ENCODE assay signal across 9 cellular contexts in the genomic region with DNA sequence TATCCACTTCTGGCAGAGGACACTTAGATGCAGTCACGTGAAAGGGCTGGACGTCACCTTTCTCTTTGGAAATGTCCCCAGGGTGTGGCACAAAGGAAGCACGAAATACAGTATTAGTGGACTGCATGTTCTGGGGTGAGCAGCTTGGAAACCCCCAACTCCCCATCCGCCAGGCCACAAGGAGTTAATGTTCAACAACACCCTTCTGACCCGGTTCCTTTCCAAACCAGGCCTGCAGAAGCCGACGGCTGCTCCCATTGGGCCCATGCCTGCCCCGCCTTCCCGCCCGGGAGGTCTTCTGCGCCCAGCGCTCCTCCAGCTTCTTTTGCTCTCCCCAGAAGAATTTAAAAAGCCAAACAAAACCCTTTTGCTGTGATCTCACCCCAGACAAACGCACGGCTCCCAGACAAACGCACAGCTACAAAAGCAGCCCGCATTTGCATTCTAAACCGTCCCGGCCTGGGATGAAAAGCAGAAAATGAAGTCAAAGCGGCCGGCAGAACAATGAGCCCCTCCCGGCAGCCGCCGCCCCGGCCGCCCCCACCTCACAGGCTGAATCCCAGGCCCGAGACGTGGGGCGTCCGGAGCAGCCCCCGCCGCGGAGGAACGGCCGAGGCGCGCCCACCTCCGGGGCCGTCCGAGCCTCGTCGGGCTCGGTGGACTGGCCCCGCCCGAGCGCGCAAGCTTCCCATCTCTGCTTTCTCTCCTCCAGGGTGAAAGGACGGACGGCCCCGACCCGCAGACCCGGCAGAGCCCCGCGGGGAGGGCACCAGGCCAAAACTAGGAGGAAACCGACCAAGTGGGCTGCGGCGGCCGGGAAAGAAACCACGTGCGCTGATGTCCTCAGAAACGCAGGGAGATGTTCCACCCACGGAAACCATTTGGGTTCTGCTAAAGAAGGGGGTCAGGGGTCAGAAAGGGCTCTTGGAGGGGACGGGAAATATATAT.
DNase-seq lines count a peak whose midpoint lies in the region; TF ChIP-seq lines count a peak whose summit lies in the region.
"Had no signal": no experiment of that assay in that cellular context is flagged by ENCODE, and none has a peak within 500 bp of the region (broad histone marks: within the 10 kb centered on the region; RNA-seq: fewer than 3 reads in every experiment).

No MANE protein-coding gene starts in this region.

- no peaks in the 10 kb centered on the region for H3K79me2 ChIP-seq in parathyroid adenoma

- H3K27me3 ChIP-seq in adipocyte (replicated peaks; ENCODE audit: control insufficient read depth, insufficient read depth, low read length), result no peaks in the 10 kb centered on the region
- H3K27me3 ChIP-seq in left ventricle myocardium inferior (ENCODE audit: low read depth), result no peaks in the 10 kb centered on the region
- no peaks in the 10 kb centered on the region for H3K27me3 ChIP-seq in parathyroid adenoma (ENCODE audit: control insufficient read depth, insufficient read depth, low read length)
- H3K27me3 ChIP-seq in CD8-positive, alpha-beta memory T cell (ENCODE audit: insufficient read depth, low read length, poor library complexity, severe bottlenecking), result peaks cover 4% of the 10 kb centered on the region

- intact Hi-C loops in left ventricle myocardium inferior (cut with micrococcal nuclease), result no loop called here

- TF ChIP-seq CTCF in GM10248 (IDR thresholded peaks at IDR 0.05; ENCODE audit: control extremely low read depth, extremely low read depth, low read depth, missing control alignments) (no peak), left ventricle myocardium inferior (IDR thresholded peaks at IDR 0.05; ENCODE audit: borderline replicate concordance) (no peak), parathyroid adenoma (IDR thresholded peaks at IDR 0.05) (no peak)

- no peak overlapping the region for H3K27ac Mint-ChIP-seq in CD8-positive, alpha-beta memory T cell

- peak; percentile 26 for DNase-seq in GM10248 (ENCODE audit: extremely low spot score)
- DNase-seq in adipocyte (ENCODE audit: low read depth), result peak; percentile 71
- DNase-seq in left ventricle myocardium inferior, result peak; percentile 80
- DNase-seq in DMS153 treated with DMSO at 0.1 percent for 48 hours (lab: John Stamatoyannopoulos, UW; ENCODE audit: unreplicated experiment), result no peak
- no peak for DNase-seq in CD8-positive, alpha-beta memory T cell
- DNase-seq in NCI-H2171 (lab: John Stamatoyannopoulos, UW), result no peak
- DNase-seq in stimulated activated CD4-positive, alpha-beta T cell treated with anti-CD3 and anti-CD28 coated beads, Interleukin-12 subunit alpha, Interleukin-12 subunit beta, amount 100 ng/mL, for 4 hours, result no peak

- H3K4me1 Mint-ChIP-seq in CD8-positive, alpha-beta memory T cell, result no peaks in the 10 kb centered on the region

- H3K9ac ChIP-seq in adipocyte (ENCODE audit: low read length) (peak overlapping the region; percentile 89), parathyroid adenoma (peak overlapping the region; percentile 19)

- H3K4me3 ChIP-seq in adipocyte (ENCODE audit: low read length) (peak overlapping the region; percentile 82), left ventricle myocardium inferior (peak overlapping the region; percentile 78), parathyroid adenoma (ENCODE audit: low read depth, low read length) (peak overlapping the region; percentile 79)
- H3K4me3 ChIP-seq in CD8-positive, alpha-beta memory T cell (ENCODE audit: low read length), result no peak overlapping the region

- H3K36me3 ChIP-seq in adipocyte (ENCODE audit: control insufficient read depth, insufficient read depth, low read length, severe bottlenecking) (no peaks in the 10 kb centered on the region), left ventricle myocardium inferior (no peaks in the 10 kb centered on the region), parathyroid adenoma (ENCODE audit: control insufficient read depth, insufficient read depth, low read length) (no peaks in the 10 kb centered on the region)
- no peaks in the 10 kb centered on the region for H3K36me3 ChIP-seq in CD8-positive, alpha-beta memory T cell (ENCODE audit: insufficient read depth, low read length)

- peak overlapping the region; percentile 88 for H3K4me2 ChIP-seq in parathyroid adenoma (ENCODE audit: low read length)

- peak overlapping the region in 1 of 7 donors; percentile 17 for H3K4me3 Mint-ChIP-seq in CD8-positive, alpha-beta memory T cell

- H2AFZ ChIP-seq in parathyroid adenoma, result peak overlapping the region; percentile 93

- H3K9me3 Mint-ChIP-seq in CD8-positive, alpha-beta memory T cell, result peaks cover 0 to 10% (median 6%) of the 10 kb centered on the region in 5 donors

- H3K36me3 Mint-ChIP-seq in CD8-positive, alpha-beta memory T cell, result no peaks in the 10 kb centered on the region

- peak overlapping the region; percentile 95 for H3K27ac ChIP-seq in left ventricle myocardium inferior (replicated peaks)
- H3K27ac ChIP-seq in parathyroid adenoma, result peak overlapping the region; percentile 80
- no peak overlapping the region for H3K27ac ChIP-seq in CD8-positive, alpha-beta memory T cell (ENCODE audit: low read depth, low read length)
- H3K27ac ChIP-seq: HL-60 had no signal

- H3K27me3 Mint-ChIP-seq in CD8-positive, alpha-beta memory T cell, result peaks cover 23 to 28% of the 10 kb centered on the region in 2 donors

- no peaks in the 10 kb centered on the region for H3K9me3 ChIP-seq in adipocyte (ENCODE audit: control insufficient read depth, low read length)
- no peaks in the 10 kb centered on the region for H3K9me3 ChIP-seq in left ventricle myocardium inferior (replicated peaks)
- no peaks in the 10 kb centered on the region for H3K9me3 ChIP-seq in parathyroid adenoma (ENCODE audit: control insufficient read depth, low read length)
- no peaks in the 10 kb centered on the region for H3K9me3 ChIP-seq in CD8-positive, alpha-beta memory T cell (ENCODE audit: low read length)

- CTCF ChIA-PET in GM10248 (lab: Yijun Ruan, JAX), result no interaction called here
- CTCF ChIA-PET in CD8-positive, alpha-beta memory T cell (lab: Charles Lee), result no interaction called here

- POLR2A ChIA-PET in GM10248 (lab: Yijun Ruan, JAX), result no interaction called here
- POLR2A ChIA-PET in CD8-positive, alpha-beta memory T cell (lab: Charles Lee), result no interaction called here

- peaks cover 20% of the 10 kb centered on the region for H3K4me1 ChIP-seq in adipocyte (ENCODE audit: control insufficient read depth, insufficient read depth, low read length)
- peaks cover 29% of the 10 kb centered on the region for H3K4me1 ChIP-seq in left ventricle myocardium inferior
- no peaks in the 10 kb centered on the region for H3K4me1 ChIP-seq in parathyroid adenoma
- H3K4me1 ChIP-seq in CD8-positive, alpha-beta memory T cell (ENCODE audit: insufficient read depth, low read length), result no peaks in the 10 kb centered on the region

Comparison
In these comparisons a context has a peak if more than half of its experiments do, and no peak if none do; other contexts are left out.
1. DNase-seq: peak in GM10248 (single experiment), adipocyte (single experiment) and left ventricle myocardium inferior (single experiment); none in DMS153 treated with DMSO at 0.1 percent for 48 hours (single experiment), CD8-positive, alpha-beta memory T cell (0 of 5), NCI-H2171 (single experiment) and stimulated activated CD4-positive, alpha-beta T cell treated with anti-CD3 and anti-CD28 coated beads, Interleukin-12 subunit alpha, Interleukin-12 subunit beta, amount 100 ng/mL, for 4 hours (single experiment).